In genomic region chr12:98837134-98837747, GRCh38 we compare ENCODE assay signal across 8 cellular contexts.
DNase-seq lines count a peak whose midpoint lies in the region; ATAC-seq and TF ChIP-seq lines count a peak whose summit lies in the region.
"Not testable (repeated sequence)": the region's sequence is repeated elsewhere in the genome, so short reads cannot be mapped to it uniquely, and the experiment has no call there.

No MANE protein-coding gene starts in this region.

- DNase-seq in AG10803 (ENCODE audit: low read depth), result peak; percentile 21
- DNase-seq in HCEC 1CT, result peak; percentile 3
- peak; percentile 30 for DNase-seq in NCI-H146 (lab: John Stamatoyannopoulos, UW)
- DNase-seq in RWPE2 (ENCODE audit: low spot score); osteocyte (ENCODE audit: extremely low spot score, unreplicated experiment): not testable (repeated sequence)
- DNase-seq in astrocyte of the spinal cord (ENCODE audit: low read depth, low spot score), result peak; percentile 97
- DNase-seq in endodermal cell, result peak; percentile 76
- DNase-seq in iPS-NIHi11 (ENCODE audit: low spot score), result peak; percentile 64

- H3K9ac ChIP-seq in endodermal cell (ENCODE audit: extremely low read depth, low read length, poor library complexity, severe bottlenecking), result not testable (repeated sequence)

- H3K9me3 ChIP-seq in RWPE2 (ENCODE audit: severe bottlenecking); endodermal cell (ENCODE audit: control insufficient read depth, low read length): not testable (repeated sequence)

- H3K27ac ChIP-seq in RWPE2 (ENCODE audit: poor library complexity, severe bottlenecking); endodermal cell (ENCODE audit: low read depth, low read length): not testable (repeated sequence)

- H3K4me1 Mint-ChIP-seq in endodermal cell, result peaks cover 25% of the 10 kb centered on the region
- peaks cover 21% of the 10 kb centered on the region for H3K4me1 Mint-ChIP-seq in osteocyte (ENCODE audit: unreplicated experiment)

- not testable (repeated sequence) for H3K4me1 ChIP-seq in RWPE2 (ENCODE audit: insufficient read depth, poor library complexity, severe bottlenecking); endodermal cell (ENCODE audit: control insufficient read depth, insufficient read depth, low read length)

- H3K36me3 Mint-ChIP-seq in endodermal cell (ENCODE audit: low read depth); osteocyte (ENCODE audit: unreplicated experiment): not testable (repeated sequence)

- not testable (repeated sequence) for TF ChIP-seq CTCF in AG10803 (conservative IDR thresholded peaks at IDR 0.05; ENCODE audit: low read length); RWPE2 (IDR thresholded peaks at IDR 0.05; ENCODE audit: poor library complexity, severe bottlenecking); astrocyte of the spinal cord (IDR thresholded peaks at IDR 0.05; ENCODE audit: low read depth, low read length); endodermal cell (conservative IDR thresholded peaks at IDR 0.05); osteocyte (IDR thresholded peaks at IDR 0.05)

- not testable (repeated sequence) for H3K36me3 ChIP-seq in RWPE2 (ENCODE audit: low read depth); endodermal cell (ENCODE audit: control insufficient read depth, insufficient read depth, low read length)

- peak; percentile 58; the same call in 2 of the 3 replicates for ATAC-seq in RWPE2 (ENCODE audit: low read depth)

- not testable (repeated sequence) for H3K4me3 Mint-ChIP-seq in endodermal cell; osteocyte (ENCODE audit: unreplicated experiment)

- not testable (repeated sequence) for H3K27ac Mint-ChIP-seq in endodermal cell
- peak overlapping the region; percentile 55 for H3K27ac Mint-ChIP-seq in osteocyte (ENCODE audit: unreplicated experiment)

- 79 to 85% methylated on average over 7 to 11 of the region's 12 CpGs for WGBS in endodermal cell (ENCODE audit: insufficient coverage in 1 of 2, insufficient read length in 1 of 2), 2 experiments

- not testable (repeated sequence) for H3K9me3 Mint-ChIP-seq in endodermal cell; osteocyte (ENCODE audit: unreplicated experiment)

- H3K4me3 ChIP-seq in AG10803 (ENCODE audit: low read length); RWPE2 (ENCODE audit: severe bottlenecking); astrocyte of the spinal cord (ENCODE audit: low read depth, low read length); endodermal cell (ENCODE audit: low read length): not testable (repeated sequence)

- H3K27me3 ChIP-seq in RWPE2 (ENCODE audit: insufficient read depth, poor library complexity, severe bottlenecking), result peaks cover 11% of the 10 kb centered on the region
- not testable (repeated sequence) for H3K27me3 ChIP-seq in endodermal cell (ENCODE audit: control insufficient read depth, insufficient read depth, low read length, poor library complexity, severe bottlenecking)

- H3K27me3 Mint-ChIP-seq in endodermal cell (ENCODE audit: insufficient read depth); osteocyte (ENCODE audit: unreplicated experiment): not testable (repeated sequence)

- in situ Hi-C loops in astrocyte of the spinal cord (cut with HindIII; ENCODE audit: low sequenced_read_pairs), result not testable (repeated sequence)
